In the genomic region with DNA sequence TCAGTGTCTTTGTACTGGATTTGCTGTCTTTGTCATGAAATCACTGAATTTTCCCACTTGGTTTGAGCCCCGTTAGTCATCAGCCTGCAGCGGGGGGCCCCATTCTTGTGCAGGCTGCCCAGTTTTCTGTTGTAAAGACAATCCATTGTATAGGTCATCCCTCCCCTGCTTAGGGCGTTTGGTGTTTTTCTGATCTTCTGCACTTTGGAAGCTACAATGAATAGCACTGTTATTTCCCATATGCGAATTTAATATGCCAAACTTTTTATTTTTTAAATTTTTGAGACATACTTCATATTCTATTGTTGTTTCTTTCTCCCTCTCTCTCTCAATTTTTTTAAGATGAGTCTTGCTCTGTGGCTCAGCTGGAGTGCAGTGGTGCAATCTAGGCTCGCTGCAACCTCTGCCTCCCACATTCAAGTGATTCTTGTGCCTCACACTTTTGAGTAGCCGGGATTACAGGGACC, we compare ENCODE assay signal across 13 cellular contexts. TPM values are rescaled to one million over a fixed set of nuclear protein-coding genes. Genes with fewer than 3 reads are reported as not detected.
A peak's percentile ranks its signal among the peaks of the same experiment; 100 is the strongest.
DNase-seq lines count a peak whose midpoint lies in the region; ATAC-seq and TF ChIP-seq lines count a peak whose summit lies in the region.
"Had no signal": no experiment of that assay in that cellular context is flagged by ENCODE, and none has a peak within 500 bp of the region (broad histone marks: within the 10 kb centered on the region; RNA-seq: fewer than 3 reads in every experiment).

No MANE protein-coding gene starts in this region.

- no peaks in the 10 kb centered on the region for H3K9me3 Mint-ChIP-seq in naive thymus-derived CD4-positive, alpha-beta T cell
- H3K9me3 Mint-ChIP-seq: activated naive CD4-positive, alpha-beta T cell treated with anti-CD3 and anti-CD28 coated beads for 36 hours; T-helper 2 cell treated with Interferon-gamma antibody and Interleukin-4, amounts not matched to agents 5 μg/mL and 100 μg/mL, for 36 hours had no signal

- CTCF ChIA-PET in naive thymus-derived CD4-positive, alpha-beta T cell (lab: Charles Lee) = no interaction called here

- H3K27me3 ChIP-seq in naive thymus-derived CD4-positive, alpha-beta T cell (ENCODE audit: control insufficient read depth in 2 of 2, insufficient read depth in 2 of 2, low read length in 2 of 2) = no peaks in the 10 kb centered on the region
- H3K27me3 ChIP-seq: hepatocyte had no signal

- intact Hi-C loops in naive thymus-derived CD4-positive, alpha-beta T cell (cut with micrococcal nuclease) = loop anchor here in 1 of 2 donors (10.0 kb wide), 1 partner anchor 375 kb away; the partner anchor contains the start of gene RPL18A

- H3K9me3 ChIP-seq in naive thymus-derived CD4-positive, alpha-beta T cell (ENCODE audit: control insufficient read depth in 2 of 3, low read length in 3 of 3) = no peaks in the 10 kb centered on the region

- H3K27ac Mint-ChIP-seq in naive thymus-derived CD4-positive, alpha-beta T cell = no peak overlapping the region
- H3K27ac Mint-ChIP-seq: activated naive CD4-positive, alpha-beta T cell treated with anti-CD3 and anti-CD28 coated beads for 36 hours; T-helper 2 cell treated with Interferon-gamma antibody and Interleukin-4, amounts not matched to agents 5 μg/mL and 100 μg/mL, for 36 hours had no signal

- peaks cover 0 to 11% (median 6%) of the 10 kb centered on the region in 7 donors for H3K4me1 Mint-ChIP-seq in naive thymus-derived CD4-positive, alpha-beta T cell

- POLR2A ChIA-PET in naive thymus-derived CD4-positive, alpha-beta T cell (lab: Charles Lee) = no interaction called here

- H3K4me3 ChIP-seq in fibroblast of mammary gland (ENCODE audit: control insufficient read depth, low read depth, low read length) = no peak overlapping the region
- H3K4me3 ChIP-seq in naive thymus-derived CD4-positive, alpha-beta T cell (ENCODE audit: low read length) = no peak overlapping the region
- H3K4me3 ChIP-seq: hepatocyte had no signal

- DNase-seq in GM04503 (ENCODE audit: low read depth) = peak; percentile 73
- DNase-seq in MV-4-11 (lab: John Stamatoyannopoulos, UW) = peak; percentile 45
- DNase-seq in fibroblast of mammary gland (ENCODE audit: low read depth) = peak; percentile 64
- DNase-seq in putamen (ENCODE audit: low spot score) = peak; percentile 67
- no peak for DNase-seq in erythroblast (lab: John Stamatoyannopoulos, UW)
- no peak for DNase-seq in NCI-H510A (lab: John Stamatoyannopoulos, UW)
- DNase-seq in naive thymus-derived CD4-positive, alpha-beta T cell = no peak
- DNase-seq: activated naive CD4-positive, alpha-beta T cell treated with anti-CD3 and anti-CD28 coated beads for 36 hours; PC-3 had no signal

- no peak for TF ChIP-seq CTCF in fibroblast of mammary gland (conservative IDR thresholded peaks at IDR 0.05; ENCODE audit: control insufficient read depth, insufficient read depth, low read depth, low read length)

- no peaks in the 10 kb centered on the region for H3K27me3 Mint-ChIP-seq in naive thymus-derived CD4-positive, alpha-beta T cell

- no peaks in the 10 kb centered on the region for H3K36me3 ChIP-seq in naive thymus-derived CD4-positive, alpha-beta T cell (ENCODE audit: control insufficient read depth in 2 of 3, insufficient read depth in 3 of 3, low read length in 3 of 3)

- no peaks in the 10 kb centered on the region for H3K4me1 ChIP-seq in naive thymus-derived CD4-positive, alpha-beta T cell (ENCODE audit: control insufficient read depth in 2 of 2, insufficient read depth in 2 of 2, low read length in 2 of 2)

- H3K4me3 Mint-ChIP-seq in naive thymus-derived CD4-positive, alpha-beta T cell = no peak overlapping the region
- H3K4me3 Mint-ChIP-seq: activated naive CD4-positive, alpha-beta T cell treated with anti-CD3 and anti-CD28 coated beads for 36 hours; T-helper 2 cell treated with Interferon-gamma antibody and Interleukin-4, amounts not matched to agents 5 μg/mL and 100 μg/mL, for 36 hours had no signal

- no peak for TF ChIP-seq POLR2A in erythroblast (IDR thresholded peaks at IDR 0.05; ENCODE audit: low read length)

- H3K27ac ChIP-seq in naive thymus-derived CD4-positive, alpha-beta T cell (ENCODE audit: low read depth, low read length) = no peak overlapping the region
- H3K27ac ChIP-seq: hepatocyte had no signal

- ATAC-seq in activated CD4-positive, CD25-positive, alpha-beta regulatory T cell treated with anti-CD3 and anti-CD28 coated beads, Interleukin-2, amount 50 U/mL, for 24 hours = no peak
- no peak for ATAC-seq in naive thymus-derived CD4-positive, alpha-beta T cell
- ATAC-seq: PC-3 had no signal

- H3K36me3 Mint-ChIP-seq in naive thymus-derived CD4-positive, alpha-beta T cell = no peaks in the 10 kb centered on the region

RNA-seq across cellular contexts. Expression of gene SLC27A1, which starts 9.0 kb away (rescaled TPM):
- 10 to 100 TPM in 4 of 5 experiments, 1 to 10 TPM in 1; 3.1 to 15.1 (median 11.0) TPM for total RNA-seq in naive thymus-derived CD4-positive, alpha-beta T cell
- 1 to 10 TPM; 5.0 to 8.2 TPM for polyA plus RNA-seq in naive thymus-derived CD4-positive, alpha-beta T cell

RNA-seq across cellular contexts. Expression of gene NXNL1, which starts 18.6 kb away (rescaled TPM):
- not detected for total RNA-seq in naive thymus-derived CD4-positive, alpha-beta T cell
- not detected for polyA plus RNA-seq in naive thymus-derived CD4-positive, alpha-beta T cell
- total RNA-seq: activated naive CD4-positive, alpha-beta T cell treated with anti-CD3 and anti-CD28 coated beads for 36 hours; hepatocyte; mucosa of gallbladder; PC-3 had no signal
- polyA plus RNA-seq: hepatocyte had no signal

RNA-seq across cellular contexts. Expression of gene TMEM221, which starts 30.9 kb away (rescaled TPM):
- total RNA-seq in naive thymus-derived CD4-positive, alpha-beta T cell = not detected
- not detected for polyA plus RNA-seq in naive thymus-derived CD4-positive, alpha-beta T cell
- total RNA-seq: activated naive CD4-positive, alpha-beta T cell treated with anti-CD3 and anti-CD28 coated beads for 36 hours had no signal

RNA-seq across cellular contexts. Expression of gene PGLS, which starts 32.1 kb away (rescaled TPM):
- total RNA-seq in naive thymus-derived CD4-positive, alpha-beta T cell = 10 to 100 TPM; 53.3 to 83.3 (median 74.1) TPM
- 10 to 100 TPM; 67.0 to 77.1 TPM for polyA plus RNA-seq in naive thymus-derived CD4-positive, alpha-beta T cell

RNA-seq across cellular contexts. Expression of gene MVB12A, which starts 59.5 kb away (rescaled TPM):
- 10 to 100 TPM; 19.5 to 45.1 (median 33.3) TPM for total RNA-seq in naive thymus-derived CD4-positive, alpha-beta T cell
- polyA plus RNA-seq in naive thymus-derived CD4-positive, alpha-beta T cell = 10 to 100 TPM; 26.8 to 31.3 TPM

Comparison
In these comparisons a context has a peak if more than half of its experiments do, and no peak if none do; other contexts are left out.
1. DNase-seq: peak in GM04503 (single experiment), MV-4-11 (single experiment), fibroblast of mammary gland (single experiment) and putamen (single experiment); none in erythroblast (0 of 2), NCI-H510A (single experiment) and naive thymus-derived CD4-positive, alpha-beta T cell (0 of 9).